14 cellular contexts compared by ENCODE assay signal in the genomic region with DNA sequence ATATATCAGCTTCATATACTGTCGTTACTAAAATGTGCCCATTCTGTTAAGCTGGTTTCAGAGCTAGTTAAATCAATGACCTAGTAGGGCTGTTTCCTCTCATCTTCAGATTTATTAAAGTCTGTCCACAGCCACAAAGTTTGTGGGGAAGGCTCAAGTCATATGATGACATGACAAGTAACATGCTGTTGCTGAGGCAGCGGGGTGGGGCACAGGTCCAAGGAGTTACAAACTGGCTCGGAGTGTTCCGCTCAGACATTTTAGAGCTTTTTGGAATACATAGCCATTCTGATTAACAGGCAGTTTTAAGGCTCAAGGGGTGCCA. TPM values are rescaled to one million over a fixed set of nuclear protein-coding genes. Genes with fewer than 3 reads are reported as not detected.
DNase-seq lines count a peak whose midpoint lies in the region; ATAC-seq and TF ChIP-seq lines count a peak whose summit lies in the region.
"Had no signal": no experiment of that assay in that cellular context is flagged by ENCODE, and none has a peak within 500 bp of the region (broad histone marks: within the 10 kb centered on the region; RNA-seq: fewer than 3 reads in every experiment).

No MANE protein-coding gene starts in this region.

- no peaks in the 10 kb centered on the region for H3K36me3 Mint-ChIP-seq in type B pancreatic cell
- peaks cover 4% of the 10 kb centered on the region for H3K36me3 Mint-ChIP-seq in activated CD4-positive, alpha-beta memory T cell treated with anti-CD3 and anti-CD28 coated beads, Interleukin-2, amount 10 ng/mL, durations not matched to agents 7 days and 5 days (ENCODE audit: low read depth)
- H3K36me3 Mint-ChIP-seq: immature natural killer cell; stimulated activated memory B cell treated with anti-CD40 and anti-IgM and Interleukin-4, amounts not matched to agents 10 μg/mL and 1 μg/mL and 100 μg/mL, for 72 hours had no signal

- peaks cover 4% of the 10 kb centered on the region; the same call in 1 of the 2 replicates for H3K36me3 ChIP-seq in SK-N-MC (ENCODE audit: insufficient read depth, low read length)
- no peaks in the 10 kb centered on the region for H3K36me3 ChIP-seq in mucosa of descending colon (ENCODE audit: low read depth)

- no peak for TF ChIP-seq CTCF in mucosa of descending colon (IDR thresholded peaks at IDR 0.05)
- no peak for TF ChIP-seq CTCF in type B pancreatic cell (conservative IDR thresholded peaks at IDR 0.05)

- no peak for ATAC-seq in mucosa of descending colon
- ATAC-seq in HG02840 (IDR thresholded peaks at IDR 0.05; ENCODE audit: low FRiP score, unreplicated experiment), result no peak
- ATAC-seq: stimulated activated memory B cell treated with anti-CD40 and anti-IgM and Interleukin-4, amounts not matched to agents 10 μg/mL and 1 μg/mL and 100 μg/mL, for 72 hours had no signal

- DNase-seq in SK-N-MC (ENCODE audit: low read depth, low spot score) (no peak), fibroblast of gingiva (ENCODE audit: low read depth) (peak; percentile 30), mucosa of descending colon (peak in 2 of 3 donors; percentile 40 to 47), type B pancreatic cell (ENCODE audit: extremely low spot score, unreplicated experiment) (no peak), activated gamma-delta T cell treated with Interleukin-2 at 50 U/mL for 16 hours (no peak)
- no peak for DNase-seq in activated CD4-positive, alpha-beta memory T cell treated with anti-CD3 and anti-CD28 coated beads, Interleukin-2, amount 10 ng/mL, durations not matched to agents 7 days and 5 days
- DNase-seq: activated B cell treated with CpG ODN at 0.5 μM for 24 hours; immature natural killer cell; NCI-H2107; NK-92 treated with Interleukin-12 subunit alpha and Interleukin-12 subunit beta, amount 100 ng/mL, for 24 hours; stimulated activated CD4-positive, alpha-beta T cell treated with anti-CD3 and anti-CD28 coated beads, Interleukin-4, amount 100 ng/mL, for 24 hours had no signal

- POLR2A ChIA-PET in activated CD4-positive, alpha-beta memory T cell treated with anti-CD3 and anti-CD28 coated beads, Interleukin-2, amount 10 ng/mL, durations not matched to agents 7 days and 5 days (lab: Charles Lee), result interaction anchor here (0.8 to 1.7 kb wide), 3 partner anchors 50 to 275 kb away, joined by 3 to 6 read pairs (median 4); partner anchors contain the start of gene TBC1D2

- peak overlapping the region; percentile 10; the same call in 1 of the 2 replicates for H3K27ac ChIP-seq in SK-N-MC

- no peaks in the 10 kb centered on the region for H3K9me3 Mint-ChIP-seq in type B pancreatic cell
- H3K9me3 Mint-ChIP-seq in activated CD4-positive, alpha-beta memory T cell treated with anti-CD3 and anti-CD28 coated beads, Interleukin-2, amount 10 ng/mL, durations not matched to agents 7 days and 5 days, result no peaks in the 10 kb centered on the region
- H3K9me3 Mint-ChIP-seq: activated B cell treated with CpG ODN at 0.5 μM for 24 hours; immature natural killer cell; stimulated activated memory B cell treated with anti-CD40 and anti-IgM and Interleukin-4, amounts not matched to agents 10 μg/mL and 1 μg/mL and 100 μg/mL, for 72 hours had no signal

- H3K9me3 ChIP-seq in SK-N-MC (ENCODE audit: low read depth, low read length) (no peaks in the 10 kb centered on the region), mucosa of descending colon (no peaks in the 10 kb centered on the region)
- H3K9me3 ChIP-seq: HAP-1 had no signal

- peak overlapping the region; percentile 86 for H3K27ac Mint-ChIP-seq in type B pancreatic cell
- H3K27ac Mint-ChIP-seq in activated CD4-positive, alpha-beta memory T cell treated with anti-CD3 and anti-CD28 coated beads, Interleukin-2, amount 10 ng/mL, durations not matched to agents 7 days and 5 days, result no peak overlapping the region
- H3K27ac Mint-ChIP-seq: activated B cell treated with CpG ODN at 0.5 μM for 24 hours; immature natural killer cell; stimulated activated memory B cell treated with anti-CD40 and anti-IgM and Interleukin-4, amounts not matched to agents 10 μg/mL and 1 μg/mL and 100 μg/mL, for 72 hours had no signal

- H3K4me1 ChIP-seq in mucosa of descending colon (ENCODE audit: low read depth), result peaks cover 6% of the 10 kb centered on the region

- CTCF ChIA-PET in activated CD4-positive, alpha-beta memory T cell treated with anti-CD3 and anti-CD28 coated beads, Interleukin-2, amount 10 ng/mL, durations not matched to agents 7 days and 5 days (lab: Charles Lee), result interaction anchor here (1.3 to 8.6 kb wide), 2 partner anchors 20 to 58 kb away, joined by 3 to 88 read pairs; partner anchors contain the start of gene TRMO

- intact Hi-C loops in mucosa of descending colon (cut with DNase I, micrococcal nuclease), result no loop called here

- H3K4me3 Mint-ChIP-seq in type B pancreatic cell, result peak overlapping the region; percentile 29
- no peak overlapping the region for H3K4me3 Mint-ChIP-seq in activated CD4-positive, alpha-beta memory T cell treated with anti-CD3 and anti-CD28 coated beads, Interleukin-2, amount 10 ng/mL, durations not matched to agents 7 days and 5 days
- H3K4me3 Mint-ChIP-seq: activated B cell treated with CpG ODN at 0.5 μM for 24 hours; immature natural killer cell; stimulated activated memory B cell treated with anti-CD40 and anti-IgM and Interleukin-4, amounts not matched to agents 10 μg/mL and 1 μg/mL and 100 μg/mL, for 72 hours had no signal

- H3K4me3 ChIP-seq in SK-N-MC, result no peak overlapping the region
- H3K4me3 ChIP-seq in mucosa of descending colon, result no peak overlapping the region
- H3K4me3 ChIP-seq: HAP-1 had no signal

- H3K9ac ChIP-seq in SK-N-MC (ENCODE audit: insufficient read length), result no peak overlapping the region

- H3K27me3 Mint-ChIP-seq in type B pancreatic cell, result no peaks in the 10 kb centered on the region
- no peaks in the 10 kb centered on the region for H3K27me3 Mint-ChIP-seq in activated CD4-positive, alpha-beta memory T cell treated with anti-CD3 and anti-CD28 coated beads, Interleukin-2, amount 10 ng/mL, durations not matched to agents 7 days and 5 days
- H3K27me3 Mint-ChIP-seq: activated B cell treated with CpG ODN at 0.5 μM for 24 hours; stimulated activated memory B cell treated with anti-CD40 and anti-IgM and Interleukin-4, amounts not matched to agents 10 μg/mL and 1 μg/mL and 100 μg/mL, for 72 hours had no signal

- H3K4me1 Mint-ChIP-seq in type B pancreatic cell (ENCODE audit: unreplicated experiment), result peaks cover 17% of the 10 kb centered on the region
- H3K4me1 Mint-ChIP-seq in activated CD4-positive, alpha-beta memory T cell treated with anti-CD3 and anti-CD28 coated beads, Interleukin-2, amount 10 ng/mL, durations not matched to agents 7 days and 5 days, result peaks cover 22% of the 10 kb centered on the region

RNA-seq across cellular contexts. Expression of gene ANP32B, which starts 2.7 kb away (rescaled TPM):
- total RNA-seq in mucosa of descending colon (100 to 1,000 TPM; 121 to 129 (median 125) TPM), type B pancreatic cell (ENCODE audit: low replicate concordance) (119 and 156 TPM in 2 replicates)
- total RNA-seq in activated CD4-positive, alpha-beta memory T cell treated with anti-CD3 and anti-CD28 coated beads, Interleukin-2, amount 10 ng/mL, durations not matched to agents 7 days and 5 days, result 100 to 1,000 TPM; 317 to 335 TPM

RNA-seq across cellular contexts. Expression of gene HEMGN, which starts 42.5 kb away (rescaled TPM):
- total RNA-seq in mucosa of descending colon (not detected), type B pancreatic cell (ENCODE audit: low replicate concordance) (not detected in 2 replicates)
- under 1 TPM; 0.53 to 0.83 TPM for total RNA-seq in activated CD4-positive, alpha-beta memory T cell treated with anti-CD3 and anti-CD28 coated beads, Interleukin-2, amount 10 ng/mL, durations not matched to agents 7 days and 5 days

RNA-seq across cellular contexts. Expression of gene TRMO, which starts 58.1 kb away (rescaled TPM):
- total RNA-seq in mucosa of descending colon (10 to 100 TPM; 14.9 to 15.3 (median 14.9) TPM), type B pancreatic cell (ENCODE audit: low replicate concordance) (11.3 and 13.9 TPM in 2 replicates)
- 10 to 100 TPM; 25.4 to 27.4 TPM for total RNA-seq in activated CD4-positive, alpha-beta memory T cell treated with anti-CD3 and anti-CD28 coated beads, Interleukin-2, amount 10 ng/mL, durations not matched to agents 7 days and 5 days

Comparison
In these comparisons a context has a peak if more than half of its experiments do, and no peak if none do; other contexts are left out.
1. DNase-seq: peak in fibroblast of gingiva (single experiment) and mucosa of descending colon (2 of 3); none in SK-N-MC (single experiment), type B pancreatic cell (single experiment), activated gamma-delta T cell treated with Interleukin-2 at 50 U/mL for 16 hours (single experiment) and activated CD4-positive, alpha-beta memory T cell treated with anti-CD3 and anti-CD28 coated beads, Interleukin-2, amount 10 ng/mL, durations not matched to agents 7 days and 5 days (single experiment).